Comparison of ENCODE assay signal across 21 cellular contexts in genomic region chr3:11819146-11819545, GRCh38.
"Had no signal": no experiment of that assay in that cellular context is flagged by ENCODE, and none has a peak within 500 bp of the region (broad histone marks: within the 10 kb centered on the region; RNA-seq: fewer than 3 reads in every experiment).

No MANE protein-coding gene starts in this region.

- H3K27ac Mint-ChIP-seq: activated CD8-positive, alpha-beta T cell treated with anti-CD3 and anti-CD28 coated beads for 36 hours; activated naive CD8-positive, alpha-beta T cell treated with anti-CD3 and anti-CD28 coated beads, Interleukin-2, amount 10 ng/mL, durations not matched to agents 7 days and 5 days; activated T-cell treated with anti-CD3 and anti-CD28 coated beads, Interleukin-2, amount 50 U/mL, for 72 hours; natural killer cell had no signal

- H3K27ac ChIP-seq: ascending aorta, cardiac muscle cell, esophagus muscularis mucosa, right atrium auricular region, skin epidermis, tibial artery, uterus, WERI-Rb-1 had no signal

- H3K4me1 ChIP-seq: ascending aorta, right atrium auricular region, tibial artery, uterus had no signal

- H3K4me1 Mint-ChIP-seq: activated naive CD8-positive, alpha-beta T cell treated with anti-CD3 and anti-CD28 coated beads, Interleukin-2, amount 10 ng/mL, durations not matched to agents 7 days and 5 days; natural killer cell had no signal

- H3K4me3 ChIP-seq: ascending aorta, cardiac muscle cell, esophagus muscularis mucosa, right atrium auricular region, skin epidermis, tibial artery, uterus had no signal

- DNase-seq: activated CD4-positive, alpha-beta T cell treated with anti-CD3 and anti-CD28 coated beads for 36 hours; activated CD8-positive, alpha-beta T cell treated with anti-CD3 and anti-CD28 coated beads for 36 hours; activated gamma-delta T cell treated with Interleukin-2 at 50 U/mL for 16 hours; activated naive CD8-positive, alpha-beta T cell treated with anti-CD3 and anti-CD28 coated beads, Interleukin-2, amount 10 ng/mL, durations not matched to agents 7 days and 5 days; activated T-cell treated with anti-CD3 and anti-CD28 coated beads, Interleukin-2, amount 50 U/mL, for 72 hours; hippocampal formation; left ventricle myocardium superior; mesendoderm; natural killer cell; stimulated activated CD4-positive, alpha-beta T cell treated with anti-CD3 and anti-CD28 coated beads, Interleukin-15, amount 100 ng/mL, for 24 hours; stimulated activated CD4-positive, alpha-beta T cell treated with anti-CD3 and anti-CD28 coated beads, Interleukin-4, amount 100 ng/mL, for 1 hour; stimulated activated naive CD4-positive, alpha-beta T cell; T-helper 1 cell; tibial artery; uterus; WERI-Rb-1 had no signal

- H3K36me3 ChIP-seq: uterus had no signal

- ATAC-seq: activated CD4-positive, alpha-beta T cell treated with anti-CD3 and anti-CD28 coated beads for 36 hours; activated CD8-positive, alpha-beta T cell treated with anti-CD3 and anti-CD28 coated beads for 36 hours; activated T-cell treated with anti-CD3 and anti-CD28 coated beads, Interleukin-2, amount 50 U/mL, for 72 hours; left ventricle myocardium superior; natural killer cell had no signal

- H3K9me3 ChIP-seq: ascending aorta, esophagus muscularis mucosa, right atrium auricular region, tibial artery, uterus had no signal

- H3K4me3 Mint-ChIP-seq: activated CD4-positive, alpha-beta T cell treated with anti-CD3 and anti-CD28 coated beads for 36 hours; activated CD8-positive, alpha-beta T cell treated with anti-CD3 and anti-CD28 coated beads for 36 hours; activated naive CD8-positive, alpha-beta T cell treated with anti-CD3 and anti-CD28 coated beads, Interleukin-2, amount 10 ng/mL, durations not matched to agents 7 days and 5 days; activated T-cell treated with anti-CD3 and anti-CD28 coated beads, Interleukin-2, amount 50 U/mL, for 72 hours; natural killer cell had no signal

- H3K9me3 Mint-ChIP-seq: activated CD8-positive, alpha-beta T cell treated with anti-CD3 and anti-CD28 coated beads for 36 hours; activated naive CD8-positive, alpha-beta T cell treated with anti-CD3 and anti-CD28 coated beads, Interleukin-2, amount 10 ng/mL, durations not matched to agents 7 days and 5 days; activated T-cell treated with anti-CD3 and anti-CD28 coated beads, Interleukin-2, amount 50 U/mL, for 72 hours; natural killer cell had no signal

- H3K27me3 ChIP-seq: ascending aorta, cardiac muscle cell, esophagus muscularis mucosa, right atrium auricular region, tibial artery, uterus had no signal

- H3K27me3 Mint-ChIP-seq: activated CD4-positive, alpha-beta T cell treated with anti-CD3 and anti-CD28 coated beads for 36 hours; activated CD8-positive, alpha-beta T cell treated with anti-CD3 and anti-CD28 coated beads for 36 hours; activated naive CD8-positive, alpha-beta T cell treated with anti-CD3 and anti-CD28 coated beads, Interleukin-2, amount 10 ng/mL, durations not matched to agents 7 days and 5 days had no signal
